In genomic region chr3:129773942-129774663, GRCh38 we compare ENCODE assay signal across 25 cellular contexts.
"Had no signal": no experiment of that assay in that cellular context is flagged by ENCODE, and none has a peak within 500 bp of the region (broad histone marks: within the 10 kb centered on the region; RNA-seq: fewer than 3 reads in every experiment).

No MANE protein-coding gene starts in this region.

- H3K4me3 ChIP-seq: coronary artery, dorsolateral prefrontal cortex, esophagus squamous epithelium, gastrocnemius medialis, heart right ventricle, left lung, lower lobe of right lung, mucosa of descending colon had no signal

- H3K27ac ChIP-seq: coronary artery, dorsolateral prefrontal cortex, esophagus squamous epithelium, gastrocnemius medialis, heart right ventricle, left lung, lower lobe of right lung had no signal

- H3K27me3 ChIP-seq: dorsolateral prefrontal cortex, esophagus squamous epithelium, gastrocnemius medialis, heart right ventricle, left lung had no signal

- H3K9me3 ChIP-seq: esophagus squamous epithelium, gastrocnemius medialis, heart right ventricle, left lung, lower lobe of right lung, mucosa of descending colon had no signal

- DNase-seq: dermis blood vessel endothelial cell; dorsolateral prefrontal cortex; effector CD4-positive, alpha-beta T cell; effector memory CD4-positive, alpha-beta T cell; esophagus squamous epithelium; foreskin fibroblast; foreskin melanocyte; gastrocnemius medialis; glutamatergic neuron; head of caudate nucleus; heart right ventricle; hippocampal formation; left cardiac atrium; left lung; left ventricle myocardium superior; lower lobe of right lung; mesenchymal stem cell; mucosa of descending colon; naive B cell had no signal

- H3K36me3 ChIP-seq: gastrocnemius medialis, left lung, lower lobe of right lung had no signal

- H3K4me1 ChIP-seq: left lung had no signal

- FAIRE-seq: colon, endothelial cell of umbilical vein, islet of Langerhans, keratinocyte had no signal

- ATAC-seq: esophagus mucosa, gastrocnemius medialis, heart right ventricle, left cardiac atrium, left lung, left ventricle myocardium superior, lower lobe of right lung, mucosa of descending colon had no signal
